28 cellular contexts compared by ENCODE assay signal in the genomic region with DNA sequence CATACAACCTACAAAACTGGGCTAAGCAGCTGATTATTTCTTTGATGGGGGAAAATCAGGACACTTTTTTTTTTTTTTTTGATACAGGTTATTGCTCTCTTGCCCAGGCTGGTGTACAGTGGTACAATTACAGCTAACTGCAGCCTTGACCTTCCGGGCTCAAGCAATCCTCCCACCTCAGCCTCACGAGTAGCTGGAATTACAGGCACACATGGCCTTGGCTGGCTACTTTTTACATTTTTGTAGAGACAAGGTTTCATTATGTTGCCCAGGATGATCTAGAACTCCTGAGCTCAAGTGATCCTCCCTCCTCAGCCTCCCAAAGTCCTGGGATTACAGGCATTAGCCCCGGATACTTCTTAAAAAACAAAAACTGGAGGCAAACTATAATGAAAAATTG.
"Had no signal": no experiment of that assay in that cellular context is flagged by ENCODE, and none has a peak within 500 bp of the region (broad histone marks: within the 10 kb centered on the region; RNA-seq: fewer than 3 reads in every experiment).

No MANE protein-coding gene starts in this region.

- H3K4me3 Mint-ChIP-seq: dendritic cell treated with granulocyte-macrophage colony-stimulating factor and Interleukin-4, amounts not matched to agents 40 ng/mL and 50 ng/mL, for 4 days; effector memory CD8-positive, alpha-beta T cell; endodermal cell had no signal

- H3K27me3 ChIP-seq: dorsolateral prefrontal cortex, gastrocnemius medialis had no signal

- H3K27ac Mint-ChIP-seq: dendritic cell treated with granulocyte-macrophage colony-stimulating factor and Interleukin-4, amounts not matched to agents 40 ng/mL and 50 ng/mL, for 4 days; effector memory CD8-positive, alpha-beta T cell; endodermal cell had no signal

- DNase-seq: colonic mucosa; cortex of kidney; dermis blood vessel endothelial cell; dorsolateral prefrontal cortex; effector CD4-positive, alpha-beta T cell; effector CD8-positive, alpha-beta T cell; effector memory CD4-positive, alpha-beta T cell; effector memory CD8-positive, alpha-beta T cell; endodermal cell; erythroblast; esophagus squamous epithelium; foreskin fibroblast; foreskin keratinocyte; foreskin melanocyte; gastrocnemius medialis; glutamatergic neuron; head of caudate nucleus; heart left ventricle; heart right ventricle had no signal

- ATAC-seq: effector memory CD8-positive, alpha-beta T cell; esophagus mucosa; foreskin keratinocyte; gastrocnemius medialis; gastroesophageal sphincter; heart left ventricle; heart right ventricle had no signal

- H3K36me3 ChIP-seq: colonic mucosa, esophagus muscularis mucosa, esophagus squamous epithelium, gastrocnemius medialis, gastroesophageal sphincter, heart left ventricle, heart right ventricle had no signal

- H3K27ac ChIP-seq: colonic mucosa, coronary artery, dorsolateral prefrontal cortex, epithelial cell of prostate, esophagus muscularis mucosa, esophagus squamous epithelium, foreskin keratinocyte, gastrocnemius medialis, gastroesophageal sphincter, heart left ventricle, heart right ventricle had no signal

- H3K4me1 ChIP-seq: colonic mucosa, esophagus muscularis mucosa, esophagus squamous epithelium, foreskin keratinocyte, gastrocnemius medialis, gastroesophageal sphincter, heart left ventricle, heart right ventricle had no signal

- H3K9me3 ChIP-seq: colonic mucosa, esophagus muscularis mucosa, esophagus squamous epithelium, gastrocnemius medialis, gastroesophageal sphincter, heart left ventricle, heart right ventricle had no signal

- H3K4me1 Mint-ChIP-seq: endodermal cell had no signal

- H3K4me3 ChIP-seq: colonic mucosa, coronary artery, dorsolateral prefrontal cortex, esophagus muscularis mucosa, esophagus squamous epithelium, gastrocnemius medialis, gastroesophageal sphincter, heart left ventricle, heart right ventricle had no signal

- FAIRE-seq: endometrium, endothelial cell of umbilical vein, frontal cortex had no signal

- H3K9me3 Mint-ChIP-seq: dendritic cell treated with granulocyte-macrophage colony-stimulating factor and Interleukin-4, amounts not matched to agents 40 ng/mL and 50 ng/mL, for 4 days; effector memory CD8-positive, alpha-beta T cell; endodermal cell had no signal
